In the genomic region with DNA sequence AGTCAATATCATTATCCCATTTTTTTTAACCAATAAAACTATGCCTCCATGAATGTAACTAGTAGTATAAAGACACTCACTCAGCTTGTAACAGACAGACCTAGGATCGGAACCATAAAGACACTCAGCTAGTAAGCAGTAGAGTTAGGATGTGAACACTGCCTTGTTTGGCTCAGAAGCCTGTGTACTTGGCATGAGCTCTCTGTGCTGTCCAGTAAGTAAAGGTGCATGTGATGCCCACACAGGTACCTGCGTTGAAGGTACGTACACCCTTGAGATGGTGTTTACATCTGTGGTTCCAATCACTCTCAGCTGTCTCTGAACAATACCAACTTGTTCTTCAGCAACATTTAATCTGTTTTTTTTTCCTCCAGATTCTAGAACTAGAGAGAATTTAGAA, we compare ENCODE assay signal across 13 cellular contexts.
DNase-seq lines count a peak whose midpoint lies in the region; ATAC-seq, FAIRE-seq and TF ChIP-seq lines count a peak whose summit lies in the region.
"Had no signal": no experiment of that assay in that cellular context is flagged by ENCODE, and none has a peak within 500 bp of the region (broad histone marks: within the 10 kb centered on the region; RNA-seq: fewer than 3 reads in every experiment).

No MANE protein-coding gene starts in this region.

- 94 to 98% (median 96%) methylated on average over 3 of the region's 3 CpGs for WGBS in small intestine, 3 donors

- no peaks in the 10 kb centered on the region for H3K27me3 ChIP-seq in GM23338 (ENCODE audit: insufficient read depth)
- H3K27me3 ChIP-seq in osteoblast (ENCODE audit: insufficient read depth, low read length) = no peaks in the 10 kb centered on the region
- H3K27me3 ChIP-seq in small intestine (ENCODE audit: control insufficient read depth in 2 of 2, insufficient read depth in 2 of 2, low read length in 2 of 2) = no peaks in the 10 kb centered on the region

- no peak overlapping the region for H3K27ac Mint-ChIP-seq in GM23338
- H3K27ac Mint-ChIP-seq: nephron progenitor cell had no signal

- no peak overlapping the region for H3K27ac ChIP-seq in GM23338 (ENCODE audit: low read depth)
- H3K27ac ChIP-seq in angular gyrus (ENCODE audit: low read depth, low read length) = peak overlapping the region; percentile 8
- peak overlapping the region; percentile 78 for H3K27ac ChIP-seq in osteoblast (ENCODE audit: low read depth, low read length)
- H3K27ac ChIP-seq in small intestine (ENCODE audit: low read depth in 1 of 2, low read length in 1 of 2) = peak overlapping the region in 1 of 2 donors; percentile 78
- H3K27ac ChIP-seq: 22Rv1 had no signal

- no peaks in the 10 kb centered on the region for H3F3A ChIP-seq in GM23338 (replicated peaks; ENCODE audit: low read depth)

- peaks cover 10% of the 10 kb centered on the region for H3K4me1 ChIP-seq in GM23338 (ENCODE audit: insufficient read depth)
- H3K4me1 ChIP-seq in osteoblast (ENCODE audit: insufficient read depth, low read length) = peaks cover 22% of the 10 kb centered on the region
- H3K4me1 ChIP-seq in small intestine (ENCODE audit: control insufficient read depth in 2 of 2, insufficient read depth in 1 of 2, low read depth in 1 of 2, low read length in 1 of 2) = peaks cover 0 to 4% of the 10 kb centered on the region in 2 donors
- H3K4me1 ChIP-seq: Caco-2 had no signal

- FAIRE-seq in small intestine (lab: Jason Lieb, UNC) = no peak

- H3K4me3 ChIP-seq in GM23338 (no peak overlapping the region), osteoblast (ENCODE audit: insufficient read depth, low read length) (no peak overlapping the region), small intestine (ENCODE audit: low read depth in 1 of 2, low read length in 2 of 2) (no peak overlapping the region)

- no peaks in the 10 kb centered on the region for H3K9me2 ChIP-seq in GM23338 (ENCODE audit: insufficient read depth)

- no peaks in the 10 kb centered on the region for H3K36me3 Mint-ChIP-seq in GM23338 (ENCODE audit: low read depth)

- H3K36me3 ChIP-seq in GM23338 (ENCODE audit: insufficient read depth) (no peaks in the 10 kb centered on the region), osteoblast (ENCODE audit: insufficient read depth, low read length) (no peaks in the 10 kb centered on the region), small intestine (ENCODE audit: control insufficient read depth in 2 of 2, insufficient read depth in 2 of 2, low read length in 2 of 2) (no peaks in the 10 kb centered on the region)

- H3K79me2 ChIP-seq in GM23338 (replicated peaks; ENCODE audit: insufficient read depth) (no peaks in the 10 kb centered on the region), osteoblast (ENCODE audit: insufficient read depth, low read length) (no peaks in the 10 kb centered on the region)

- H4K20me1 ChIP-seq in GM23338 (replicated peaks; ENCODE audit: insufficient read depth) (no peaks in the 10 kb centered on the region), osteoblast (ENCODE audit: insufficient read depth, low read length) (no peaks in the 10 kb centered on the region)

- no peaks in the 10 kb centered on the region for H3K27me3 Mint-ChIP-seq in GM23338 (ENCODE audit: insufficient read depth, low read depth, poor library complexity)

- TF ChIP-seq CTCF in GM23338 (conservative IDR thresholded peaks at IDR 0.05; ENCODE audit: low read depth in 2 of 2) = no peak
- no peak for TF ChIP-seq CTCF in osteoblast (IDR thresholded peaks at IDR 0.05; ENCODE audit: extremely low read depth, low read depth, low read length)

- DNase-seq in DMS153 (lab: John Stamatoyannopoulos, UW) = peak; percentile 17
- DNase-seq in DMS153 treated with DMSO at 0.1 percent for 48 hours (lab: John Stamatoyannopoulos, UW; ENCODE audit: unreplicated experiment) = no peak
- no peak for DNase-seq in GM23338 (ENCODE audit: low spot score)
- no peak for DNase-seq in osteoblast (ENCODE audit: insufficient read length, low spot score, missing footprints)
- no peak for DNase-seq in middle frontal gyrus (ENCODE audit: extremely low spot score, low spot score)
- DNase-seq in small intestine = no peak
- DNase-seq: Caco-2, NCI-H2171, nephron progenitor cell had no signal

- ATAC-seq in GM23338 (no peak), HG02973 (IDR thresholded peaks at IDR 0.05; ENCODE audit: unreplicated experiment) (no peak)
- ATAC-seq: sciatic nerve had no signal

- H3K9me3 Mint-ChIP-seq in GM23338 = no peaks in the 10 kb centered on the region
- H3K9me3 Mint-ChIP-seq: nephron progenitor cell had no signal

- H3K9me3 ChIP-seq in osteoblast (ENCODE audit: low read depth, low read length) (no peaks in the 10 kb centered on the region), small intestine (ENCODE audit: control insufficient read depth, low read depth) (no peaks in the 10 kb centered on the region)
- H3K9me3 ChIP-seq: Caco-2 had no signal

- H2AFZ ChIP-seq in GM23338 (peak overlapping the region; percentile 78; the same call in 1 of the 2 replicates), osteoblast (ENCODE audit: low read length) (no peak overlapping the region)

- no peak overlapping the region for H3K4me2 ChIP-seq in GM23338
- H3K4me2 ChIP-seq in osteoblast (ENCODE audit: insufficient read depth, low read length) = peak overlapping the region; percentile 33

- H3K4me1 Mint-ChIP-seq in GM23338 = peaks cover 12% of the 10 kb centered on the region

- no peak overlapping the region for H3K4me3 Mint-ChIP-seq in GM23338
- H3K4me3 Mint-ChIP-seq: nephron progenitor cell had no signal

TF ChIP-seq in GM23338, 12 proteins besides CTCF, POLR2A, EP300 and RAD21 (continues in another document):
- TF ChIP-seq NANOG (IDR thresholded peaks at IDR 0.05; ENCODE audit: borderline replicate concordance) (no peak), JUNB (IDR thresholded peaks at IDR 0.05; ENCODE audit: unreplicated experiment) (no peak), STAT1 (IDR thresholded peaks at IDR 0.05; ENCODE audit: unreplicated experiment) (no peak), ZNF331 (CRISPR knock-in tag; IDR thresholded peaks at IDR 0.05; ENCODE audit: low read depth) (no peak)
- TF ChIP-seq, protein P1, sequence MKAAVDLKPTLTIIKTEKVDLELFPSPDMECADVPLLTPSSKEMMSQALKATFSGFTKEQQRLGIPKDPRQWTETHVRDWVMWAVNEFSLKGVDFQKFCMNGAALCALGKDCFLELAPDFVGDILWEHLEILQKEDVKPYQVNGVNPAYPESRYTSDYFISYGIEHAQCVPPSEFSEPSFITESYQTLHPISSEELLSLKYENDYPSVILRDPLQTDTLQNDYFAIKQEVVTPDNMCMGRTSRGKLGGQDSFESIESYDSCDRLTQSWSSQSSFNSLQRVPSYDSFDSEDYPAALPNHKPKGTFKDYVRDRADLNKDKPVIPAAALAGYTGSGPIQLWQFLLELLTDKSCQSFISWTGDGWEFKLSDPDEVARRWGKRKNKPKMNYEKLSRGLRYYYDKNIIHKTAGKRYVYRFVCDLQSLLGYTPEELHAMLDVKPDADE (IDR thresholded peaks at IDR 0.05) = no peak
